In genomic region chr10:77459905-77460304, GRCh38 we compare ENCODE assay signal across 19 cellular contexts.
DNase-seq lines count a peak whose midpoint lies in the region; ATAC-seq, FAIRE-seq and TF ChIP-seq lines count a peak whose summit lies in the region.
"Had no signal": no experiment of that assay in that cellular context is flagged by ENCODE, and none has a peak within 500 bp of the region (broad histone marks: within the 10 kb centered on the region; RNA-seq: fewer than 3 reads in every experiment).

No MANE protein-coding gene starts in this region.

- peak overlapping the region in 1 of 7 donors; percentile 28 for H3K27ac Mint-ChIP-seq in CD14-positive monocyte
- H3K27ac Mint-ChIP-seq: CD4-positive, alpha-beta memory T cell; GM23338 had no signal

- no peaks in the 10 kb centered on the region for H3K36me3 Mint-ChIP-seq in CD14-positive monocyte
- H3K36me3 Mint-ChIP-seq: CD4-positive, alpha-beta memory T cell had no signal

- H3K4me3 Mint-ChIP-seq in CD14-positive monocyte = no peak overlapping the region
- H3K4me3 Mint-ChIP-seq: CD4-positive, alpha-beta memory T cell; GM23338 had no signal

- BruUV-seq in K562 (replicated peaks; lab: Mats Ljungman, UMichigan) = no TSS peak

- TF ChIP-seq POLR2A in K562 (conservative IDR thresholded peaks at IDR 0.05) (no peak), transverse colon (IDR thresholded peaks at IDR 0.05) (no peak)

- in situ Hi-C loops in K562 (cut with MboI) (no loop called here), transverse colon (cut with MboI; ENCODE audit: low pct_ligation_motif_present in 1 of 4, low pct_unique_long_range_greater_than_20kb in 1 of 4, low sequenced_read_pairs in 3 of 4) (no loop called here)

- peak overlapping the region; percentile 73 for H2BK120ac ChIP-seq in trophoblast cell (ENCODE audit: insufficient read depth, low read length, poor library complexity)

- H3K79me2 ChIP-seq in K562 (ENCODE audit: control insufficient read depth, insufficient read depth, low read length) = no peaks in the 10 kb centered on the region
- H3K79me2 ChIP-seq in trophoblast cell (ENCODE audit: control insufficient read depth, insufficient read depth, low read length, poor library complexity) = peaks cover 2% of the 10 kb centered on the region

- CTCF ChIA-PET in K562 (lab: Yijun Ruan, JAX; ENCODE audit: low intra/inter-chr PET ratio) = no interaction called here

- no peak overlapping the region for H4K12ac ChIP-seq in trophoblast cell (ENCODE audit: low read depth, low read length)

- H4K91ac ChIP-seq in trophoblast cell (ENCODE audit: low read depth, low read length) = peak overlapping the region; percentile 20

- H3K4me1 ChIP-seq in K562 (replicated peaks in 1 of 2; ENCODE audit: control insufficient read depth in 2 of 2, insufficient read depth in 2 of 2, low read length in 2 of 2) (no peaks in the 10 kb centered on the region), trophoblast cell (ENCODE audit: control insufficient read depth in 1 of 2, insufficient read depth in 2 of 2, low read length in 2 of 2) (peaks cover 42 to 55% of the 10 kb centered on the region in 2 experiments), skeletal muscle tissue (ENCODE audit: control insufficient read depth in 3 of 3, insufficient read depth in 3 of 3, low read length in 3 of 3) (peaks cover 19 to 48% (median 20%) of the 10 kb centered on the region in 3 donors), transverse colon (peaks cover 8 to 24% (median 12%) of the 10 kb centered on the region in 4 donors)

- H3K9me1 ChIP-seq in K562 (ENCODE audit: control insufficient read depth, insufficient read depth, low read length) = no peaks in the 10 kb centered on the region

- no peak overlapping the region for H3K23ac ChIP-seq in trophoblast cell (ENCODE audit: low read length)

- H3K4me3 ChIP-seq in K562 (no peak overlapping the region), trophoblast cell (ENCODE audit: low read depth, low read length) (no peak overlapping the region), skeletal muscle tissue (ENCODE audit: low read length in 3 of 3) (no peak overlapping the region), transverse colon (no peak overlapping the region)
- H3K4me3 ChIP-seq: GM23338 had no signal

- TF ChIP-seq RAD21 in K562 (CRISPR knock-in tag; conservative IDR thresholded peaks at IDR 0.05 in 1 of 2, IDR thresholded peaks at IDR 0.05 in 1 of 2) = no peak

- TF ChIP-seq EP300 in K562 (IDR thresholded peaks at IDR 0.05; ENCODE audit: low read length) (no peak), transverse colon (IDR thresholded peaks at IDR 0.05; ENCODE audit: low read depth) (no peak)

- H3K4me1 Mint-ChIP-seq in CD14-positive monocyte = no peaks in the 10 kb centered on the region
- H3K4me1 Mint-ChIP-seq: CD4-positive, alpha-beta memory T cell had no signal

- TF ChIP-seq CTCF in K562 (IDR thresholded peaks at IDR 0.05 in 2 of 3, conservative IDR thresholded peaks at IDR 0.05 in 1 of 3; ENCODE audit: insufficient read depth in 2 of 3, low read depth in 1 of 3, low read length in 3 of 3) (no peak), transverse colon (IDR thresholded peaks at IDR 0.05) (no peak), D721Med (IDR thresholded peaks at IDR 0.05; ENCODE audit: insufficient read depth, missing control alignments) (no peak), CD14-positive monocyte (IDR thresholded peaks at IDR 0.05) (no peak)

- POLR2A ChIA-PET in K562 (lab: Yijun Ruan, JAX) = no interaction called here

- H3K27me3 ChIP-seq in K562 (ENCODE audit: control insufficient read depth in 2 of 2, insufficient read depth in 2 of 2, low read length in 2 of 2) = no peaks in the 10 kb centered on the region; a peak in 1 of 5 replicates
- no peaks in the 10 kb centered on the region for H3K27me3 ChIP-seq in trophoblast cell (ENCODE audit: insufficient read depth, low read length)
- H3K27me3 ChIP-seq in skeletal muscle tissue (ENCODE audit: control insufficient read depth in 3 of 3, insufficient read depth in 3 of 3, low read length in 3 of 3) = no peaks in the 10 kb centered on the region
- no peaks in the 10 kb centered on the region for H3K27me3 ChIP-seq in transverse colon
- H3K27me3 ChIP-seq: BE2C had no signal

- no peak overlapping the region for H3K4me2 ChIP-seq in K562 (ENCODE audit: insufficient read depth, low read length)
- H3K4me2 ChIP-seq in trophoblast cell (ENCODE audit: low read length) = no peak overlapping the region
- H3K4me2 ChIP-seq: GM23338 had no signal

- H3K9ac ChIP-seq in K562 (ENCODE audit: insufficient read depth in 1 of 2, low read depth in 2 of 2, low read length in 2 of 2) (no peak overlapping the region), trophoblast cell (ENCODE audit: low read length) (no peak overlapping the region), skeletal muscle tissue (ENCODE audit: low read depth in 1 of 3, low read length in 3 of 3) (no peak overlapping the region)

- H2BK5ac ChIP-seq in trophoblast cell (ENCODE audit: low read depth, low read length, poor library complexity) = peak overlapping the region; percentile 26

- H3K14ac ChIP-seq in trophoblast cell (ENCODE audit: low read length) = no peak overlapping the region

- H3K27me3 Mint-ChIP-seq in CD14-positive monocyte (ENCODE audit: low read depth in 3 of 3) = peaks cover 2 to 11% (median 2%) of the 10 kb centered on the region in 3 donors
- H3K27me3 Mint-ChIP-seq: CD4-positive, alpha-beta memory T cell had no signal

- no peak for ATAC-seq in K562
- ATAC-seq: GM23338 had no signal

- H2AK5ac ChIP-seq in trophoblast cell (ENCODE audit: low read length) = no peak overlapping the region

- WGBS in K562 (ENCODE audit: insufficient coverage, low coverage, missing lambda C conversion rate) = 0% methylated on average over 3 of the region's 3 CpGs
- no CpG with 5 or more reads among the region's 3 CpGs for WGBS in trophoblast cell (ENCODE audit: extremely low coverage, insufficient coverage, insufficient read length)
- WGBS in transverse colon (ENCODE audit: low coverage in 1 of 2), 2 donors = 82 to 91% methylated on average over 3 of the region's 3 CpGs

- no peak for FAIRE-seq in K562 (lab: Jason Lieb, UNC)
- no peak for FAIRE-seq in D721Med (lab: Jason Lieb, UNC)
- FAIRE-seq: A204.1, GM12891, GM18507, H54 had no signal

- H3K9me3 Mint-ChIP-seq in CD14-positive monocyte = peaks cover 0 to 1% (median 0%) of the 10 kb centered on the region in 7 donors
- H3K9me3 Mint-ChIP-seq: GM23338 had no signal

- no peak overlapping the region for H3K4ac ChIP-seq in trophoblast cell (ENCODE audit: low read depth, low read length)

- H2BK12ac ChIP-seq in trophoblast cell (ENCODE audit: low read length) = no peak overlapping the region

- H3K18ac ChIP-seq in trophoblast cell (ENCODE audit: low read length) = no peak overlapping the region

- H2AFZ ChIP-seq in K562 (ENCODE audit: low read depth, low read length) (no peak overlapping the region), trophoblast cell (ENCODE audit: insufficient read depth, low read length, poor library complexity) (no peak overlapping the region)
- H2AFZ ChIP-seq: GM23338 had no signal

- H4K8ac ChIP-seq in trophoblast cell (ENCODE audit: low read depth, low read length) = no peak overlapping the region

- 0 out of 2 replicates have a peak, but pooled peaks cover 2% of the 10 kb centered on the region for H4K20me1 ChIP-seq in K562 (replicated peaks; ENCODE audit: control insufficient read depth, insufficient read depth, low read length)

- H3K27ac ChIP-seq in K562 (ENCODE audit: extremely low read depth, low read depth, low read length) = no peak overlapping the region
- peak overlapping the region; percentile 94 for H3K27ac ChIP-seq in trophoblast cell (ENCODE audit: low read depth, low read length)
- H3K27ac ChIP-seq in skeletal muscle tissue (ENCODE audit: low read depth, low read length) = peak overlapping the region; percentile 27
- peak overlapping the region in 1 of 4 donors; percentile 30 for H3K27ac ChIP-seq in transverse colon
- H3K27ac ChIP-seq: C4-2B, HL-60 had no signal

- intact Hi-C loops in K562 (cut with micrococcal nuclease) (no loop called here), transverse colon (cut with DNase I; ENCODE audit: low total_unique reads) (no loop called here), CD14-positive monocyte (cut with micrococcal nuclease) (no loop called here)

- no peaks in the 10 kb centered on the region for H3K36me3 ChIP-seq in K562 (ENCODE audit: control insufficient read depth, insufficient read depth, low read length)
- H3K36me3 ChIP-seq in trophoblast cell (ENCODE audit: control insufficient read depth in 1 of 2, insufficient read depth in 2 of 2, low read length in 2 of 2) = peaks cover 2 to 3% of the 10 kb centered on the region in 2 experiments
- H3K36me3 ChIP-seq in skeletal muscle tissue (ENCODE audit: control insufficient read depth in 3 of 3, insufficient read depth in 3 of 3, low read length in 3 of 3) = no peaks in the 10 kb centered on the region
- H3K36me3 ChIP-seq in transverse colon = no peaks in the 10 kb centered on the region
- H3K36me3 ChIP-seq: BE2C had no signal

- H3K9me3 ChIP-seq in K562 (replicated peaks; ENCODE audit: control insufficient read depth, insufficient read depth, low read depth, low read length) = no peaks in the 10 kb centered on the region
- no peaks in the 10 kb centered on the region for H3K9me3 ChIP-seq in trophoblast cell (ENCODE audit: insufficient read depth, low read depth, low read length)
- H3K9me3 ChIP-seq in skeletal muscle tissue (ENCODE audit: control insufficient read depth in 3 of 3, low read length in 3 of 3) = no peaks in the 10 kb centered on the region
- no peaks in the 10 kb centered on the region for H3K9me3 ChIP-seq in transverse colon
- H3K9me3 ChIP-seq: BE2C had no signal

- peak; percentile 3 for DNase-seq in NAMALWA (ENCODE audit: low spot score)
- no peak for DNase-seq in K562 (ENCODE audit: extremely low read depth in 1 of 4, low spot score in 3 of 4)
- DNase-seq in trophoblast cell = peak in 1 of 2 donors; percentile 25
- DNase-seq in activated CD4-positive, alpha-beta T cell treated with anti-CD3 and anti-CD28 coated beads for 1 hour = no peak
- no peak for DNase-seq in transverse colon
- DNase-seq in D721Med (ENCODE audit: insufficient read length, low spot score) = no peak
- DNase-seq in CD14-positive monocyte (ENCODE audit: low spot score) = no peak
- DNase-seq: ACHN; BE2C; CD4-positive, alpha-beta memory T cell; DMS79 treated with DMSO at 0.1 percent for 48 hours had no signal

- peaks cover 51% of the 10 kb centered on the region for H3K79me1 ChIP-seq in trophoblast cell (ENCODE audit: low read length)

TF ChIP-seq in K562, 482 proteins besides CTCF, POLR2A, EP300 and RAD21 (continues in another document):
- TF ChIP-seq POLR2H (tag; IDR thresholded peaks at IDR 0.05; ENCODE audit: low read depth) (no peak), SIX5 (IDR thresholded peaks at IDR 0.05; ENCODE audit: borderline replicate concordance in 1 of 2, insufficient read depth in 1 of 2, low read depth in 1 of 2, low read length in 2 of 2) (no peak)
